In the genomic region with DNA sequence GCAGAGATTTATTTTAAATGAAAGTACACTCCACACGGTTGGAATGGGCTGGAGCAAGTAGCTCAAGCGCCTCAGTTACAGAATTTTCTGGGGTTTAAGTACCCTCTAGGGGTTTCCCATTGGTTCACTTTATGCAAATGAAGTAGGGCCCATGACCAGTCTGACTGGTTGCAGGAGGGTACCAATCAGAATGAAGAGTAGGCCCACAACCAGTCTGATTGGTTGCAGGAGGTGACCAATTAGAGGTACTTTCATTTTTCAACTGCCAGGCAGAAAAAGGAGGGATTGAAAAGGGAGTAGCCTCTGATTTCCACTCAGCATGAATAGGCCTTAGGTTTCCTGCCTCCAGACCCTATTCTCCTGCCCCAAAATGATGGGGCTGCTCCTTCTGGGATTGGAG, we compare ENCODE assay signal across 18 cellular contexts.
"Had no signal": no experiment of that assay in that cellular context is flagged by ENCODE, and none has a peak within 500 bp of the region (broad histone marks: within the 10 kb centered on the region; RNA-seq: fewer than 3 reads in every experiment).

No MANE protein-coding gene starts in this region.

- H3K27me3 Mint-ChIP-seq: activated CD8-positive, alpha-beta memory T cell treated with anti-CD3 and anti-CD28 coated beads, Interleukin-2, amount 10 ng/mL, durations not matched to agents 7 days and 5 days had no signal

- H3K4me3 Mint-ChIP-seq: activated CD8-positive, alpha-beta memory T cell treated with anti-CD3 and anti-CD28 coated beads, Interleukin-2, amount 10 ng/mL, durations not matched to agents 7 days and 5 days; activated naive CD8-positive, alpha-beta T cell; activated T-cell treated with anti-CD3 and anti-CD28 coated beads, Interleukin-2, amount 50 U/mL, for 4 hours; memory B cell; nephron; stimulated activated memory B cell treated with anti-CD40 and anti-IgM and Interleukin-4, amounts not matched to agents 10 μg/mL and 1 μg/mL and 100 μg/mL, for 72 hours; T-helper 1 cell treated with Interleukin-12 subunit alpha and Interleukin-12 subunit beta and Interleukin-4 antibody, amounts not matched to agents 30 μg/mL and 1 μg/mL, for 36 hours had no signal

- H3K36me3 Mint-ChIP-seq: activated CD8-positive, alpha-beta memory T cell treated with anti-CD3 and anti-CD28 coated beads, Interleukin-2, amount 10 ng/mL, durations not matched to agents 7 days and 5 days; activated naive CD8-positive, alpha-beta T cell; memory B cell; stimulated activated memory B cell treated with anti-CD40 and anti-IgM and Interleukin-4, amounts not matched to agents 10 μg/mL and 1 μg/mL and 100 μg/mL, for 72 hours had no signal

- H3K4me3 ChIP-seq: esophagus muscularis mucosa, heart left ventricle, spleen, transverse colon had no signal

- H3K4me1 Mint-ChIP-seq: activated CD8-positive, alpha-beta memory T cell treated with anti-CD3 and anti-CD28 coated beads, Interleukin-2, amount 10 ng/mL, durations not matched to agents 7 days and 5 days; memory B cell; stimulated activated memory B cell treated with anti-CD40 and anti-IgM and Interleukin-4, amounts not matched to agents 10 μg/mL and 1 μg/mL and 100 μg/mL, for 72 hours had no signal

- DNase-seq: activated CD4-positive, CD25-positive, alpha-beta regulatory T cell; activated CD8-positive, alpha-beta memory T cell treated with anti-CD3 and anti-CD28 coated beads, Interleukin-2, amount 10 ng/mL, durations not matched to agents 7 days and 5 days; activated gamma-delta T cell; activated T-cell treated with anti-CD3 and anti-CD28 coated beads, Interleukin-2, amount 50 U/mL, for 4 hours; foreskin melanocyte; heart left ventricle; occipital lobe; spleen; stimulated activated CD4-positive, alpha-beta T cell treated with anti-CD3 and anti-CD28 coated beads, Interleukin-1b, Interleukin-23, amount 100 ng/mL, for 48 hours; transverse colon had no signal

- H3K9me3 Mint-ChIP-seq: activated T-cell treated with anti-CD3 and anti-CD28 coated beads, Interleukin-2, amount 50 U/mL, for 4 hours; memory B cell; stimulated activated memory B cell treated with anti-CD40 and anti-IgM and Interleukin-4, amounts not matched to agents 10 μg/mL and 1 μg/mL and 100 μg/mL, for 72 hours; T-helper 1 cell treated with Interleukin-12 subunit alpha and Interleukin-12 subunit beta and Interleukin-4 antibody, amounts not matched to agents 30 μg/mL and 1 μg/mL, for 36 hours had no signal

- H3K27ac Mint-ChIP-seq: activated CD8-positive, alpha-beta memory T cell treated with anti-CD3 and anti-CD28 coated beads, Interleukin-2, amount 10 ng/mL, durations not matched to agents 7 days and 5 days; activated naive CD8-positive, alpha-beta T cell; memory B cell; nephron; stimulated activated memory B cell treated with anti-CD40 and anti-IgM and Interleukin-4, amounts not matched to agents 10 μg/mL and 1 μg/mL and 100 μg/mL, for 72 hours; T-helper 1 cell treated with Interleukin-12 subunit alpha and Interleukin-12 subunit beta and Interleukin-4 antibody, amounts not matched to agents 30 μg/mL and 1 μg/mL, for 36 hours had no signal

- ATAC-seq: activated CD8-positive, alpha-beta memory T cell treated with anti-CD3 and anti-CD28 coated beads, Interleukin-2, amount 10 ng/mL, durations not matched to agents 7 days and 5 days; activated T-cell treated with anti-CD3 and anti-CD28 coated beads, Interleukin-2, amount 50 U/mL, for 4 hours; heart left ventricle; left lobe of liver; sciatic nerve; stimulated activated memory B cell treated with anti-CD40 and anti-IgM and Interleukin-4, amounts not matched to agents 10 μg/mL and 1 μg/mL and 100 μg/mL, for 72 hours had no signal
